ENCODE assay signal across 10 cellular contexts in the genomic region with DNA sequence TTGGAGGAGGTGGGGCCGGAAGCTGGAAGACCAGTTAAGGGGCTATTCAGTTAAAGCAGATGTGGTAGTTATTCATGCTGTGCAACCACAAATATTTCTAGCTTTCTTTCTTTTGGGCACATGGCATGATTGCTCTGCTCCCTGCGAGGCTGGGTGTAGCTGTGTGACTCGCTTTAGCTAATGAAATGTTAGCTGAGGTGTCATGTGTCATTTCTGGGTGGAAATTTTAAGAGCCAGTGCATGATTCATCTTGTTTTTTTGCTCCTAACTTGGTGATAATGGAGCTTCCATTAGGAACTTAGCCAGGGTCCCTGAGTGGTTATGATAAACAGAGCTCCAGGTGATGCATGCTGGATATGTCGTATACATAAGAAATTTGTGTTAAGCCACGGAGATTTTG.
DNase-seq lines count a peak whose midpoint lies in the region; ATAC-seq and TF ChIP-seq lines count a peak whose summit lies in the region.
"Had no signal": no experiment of that assay in that cellular context is flagged by ENCODE, and none has a peak within 500 bp of the region (broad histone marks: within the 10 kb centered on the region; RNA-seq: fewer than 3 reads in every experiment).

No MANE protein-coding gene starts in this region.

- H3K4me3 ChIP-seq in HCT116 (replicated peaks in 1 of 2; ENCODE audit: low read depth in 1 of 2, low read length in 2 of 2) (no peak overlapping the region), PC-9 (no peak overlapping the region), fibroblast of mammary gland (ENCODE audit: control insufficient read depth, low read depth, low read length) (no peak overlapping the region), uterus (no peak overlapping the region), tibial artery (no peak overlapping the region)

- H3K27me3 ChIP-seq in HCT116 (ENCODE audit: insufficient read depth, low read length) (no peaks in the 10 kb centered on the region), PC-9 (ENCODE audit: insufficient read depth, low read depth) (no peaks in the 10 kb centered on the region), uterus (no peaks in the 10 kb centered on the region), tibial artery (no peaks in the 10 kb centered on the region)

- RAD21 ChIA-PET in HCT116 (lab: Charles Lee; ENCODE audit: low non-redundant PET in 1 of 2, low total read pairs in 2 of 2, uncharacterized antibody in 2 of 2, unreplicated experiment in 2 of 2) = no interaction called here

- POLR2A ChIA-PET in HCT116 (lab: Charles Lee) = no interaction called here
- POLR2A ChIA-PET in PC-9 (lab: Charles Lee; ENCODE audit: unreplicated experiment) = interaction anchor here (0.5 kb wide), 1 partner anchor 382 kb away, joined by 5 read pairs; no protein-coding TSS in a partner anchor

- H3K36me3 ChIP-seq in HCT116 (ENCODE audit: control insufficient read depth in 1 of 2, insufficient read depth in 2 of 2, low read length in 2 of 2) = no peaks in the 10 kb centered on the region
- no peaks in the 10 kb centered on the region for H3K36me3 ChIP-seq in PC-9 (ENCODE audit: low read depth)
- no peaks in the 10 kb centered on the region for H3K36me3 ChIP-seq in uterus
- no peaks in the 10 kb centered on the region for H3K36me3 ChIP-seq in tibial artery

- TF ChIP-seq POLR2A in HCT116 (IDR thresholded peaks at IDR 0.05; ENCODE audit: borderline replicate concordance, extremely low read depth, insufficient read depth, insufficient read length) = no peak
- no peak for TF ChIP-seq POLR2A in uterus (IDR thresholded peaks at IDR 0.05)

- H2AFZ ChIP-seq in HCT116 (ENCODE audit: low read depth, low read length, poor library complexity, severe bottlenecking) (no peak overlapping the region), PC-9 (peak overlapping the region; percentile 61; the same call in 1 of the 2 replicates)

- no peaks in the 10 kb centered on the region for H3K9me3 Mint-ChIP-seq in T-helper 2 cell treated with Interferon-gamma antibody and Interleukin-4, amounts not matched to agents 5 μg/mL and 100 μg/mL, for 36 hours

- H3K4me1 ChIP-seq in HCT116 (ENCODE audit: control insufficient read depth in 1 of 2, insufficient read depth in 2 of 2, low read length in 2 of 2) (peaks cover 0 to 31% of the 10 kb centered on the region in 2 experiments; a peak in 2 of 4 replicates), PC-9 (replicated peaks; ENCODE audit: insufficient read depth) (peaks cover 11% of the 10 kb centered on the region), uterus (no peaks in the 10 kb centered on the region), tibial artery (no peaks in the 10 kb centered on the region)

- 0 out of 2 replicates have a peak, but pooled peaks have one; percentile 2 for TF ChIP-seq RAD21 in HCT116 (IDR thresholded peaks at IDR 0.05; ENCODE audit: low read depth)

- no peaks in the 10 kb centered on the region for H3K9me3 ChIP-seq in HCT116 (ENCODE audit: control insufficient read depth in 1 of 2, insufficient read depth in 1 of 2, low read depth in 1 of 2, low read length in 2 of 2)
- no peaks in the 10 kb centered on the region for H3K9me3 ChIP-seq in PC-9 (ENCODE audit: insufficient read depth, low read depth)
- H3K9me3 ChIP-seq in uterus = no peaks in the 10 kb centered on the region
- no peaks in the 10 kb centered on the region for H3K9me3 ChIP-seq in tibial artery

- no peaks in the 10 kb centered on the region for H3K36me3 Mint-ChIP-seq in T-helper 2 cell treated with Interferon-gamma antibody and Interleukin-4, amounts not matched to agents 5 μg/mL and 100 μg/mL, for 36 hours (ENCODE audit: low read depth)

- no peaks in the 10 kb centered on the region for H3K4me1 Mint-ChIP-seq in T-helper 2 cell treated with Interferon-gamma antibody and Interleukin-4, amounts not matched to agents 5 μg/mL and 100 μg/mL, for 36 hours (ENCODE audit: low read depth)

- H3K27me3 Mint-ChIP-seq in T-helper 2 cell treated with Interferon-gamma antibody and Interleukin-4, amounts not matched to agents 5 μg/mL and 100 μg/mL, for 36 hours (ENCODE audit: low read depth) = no peaks in the 10 kb centered on the region

- DNase-seq in AG08395 (ENCODE audit: low spot score) (peak; percentile 85), HCT116 (ENCODE audit: low read depth, low spot score) (peak; percentile 26), PC-9 (peak; percentile 38 to 58), fibroblast of mammary gland (ENCODE audit: low read depth) (peak; percentile 83), DMS79 treated with DMSO at 0.1 percent for 48 hours (lab: John Stamatoyannopoulos, UW) (no peak), uterus (no peak), tibial artery (no peak)
- DNase-seq in T-helper 2 cell treated with Interferon-gamma antibody and Interleukin-4, amounts not matched to agents 5 μg/mL and 100 μg/mL, for 36 hours (ENCODE audit: low spot score) = no peak
- DNase-seq: NCI-H446 had no signal

- TF ChIP-seq CTCF in HCT116 (IDR thresholded peaks at IDR 0.05 in 2 of 3, conservative IDR thresholded peaks at IDR 0.05 in 1 of 3; ENCODE audit: borderline replicate concordance in 1 of 3, insufficient read depth in 1 of 3, low read depth in 2 of 3, low read length in 2 of 3) (no peak), PC-9 (conservative IDR thresholded peaks at IDR 0.05) (no peak), fibroblast of mammary gland (conservative IDR thresholded peaks at IDR 0.05; ENCODE audit: control insufficient read depth, insufficient read depth, low read depth, low read length) (no peak), uterus (IDR thresholded peaks at IDR 0.05) (no peak), tibial artery (IDR thresholded peaks at IDR 0.05) (no peak)

- H3K4me3 Mint-ChIP-seq in T-helper 2 cell treated with Interferon-gamma antibody and Interleukin-4, amounts not matched to agents 5 μg/mL and 100 μg/mL, for 36 hours = no peak overlapping the region

- H3F3A ChIP-seq in PC-9 (ENCODE audit: insufficient read depth, low read depth) = peaks cover 10% of the 10 kb centered on the region; the same call in 1 of the 2 replicates

- peak; percentile 77 for ATAC-seq in HCT116

- H3K9me2 ChIP-seq in HCT116 (ENCODE audit: insufficient read depth) = no peaks in the 10 kb centered on the region
- no peaks in the 10 kb centered on the region for H3K9me2 ChIP-seq in PC-9 (ENCODE audit: insufficient read depth)

- H3K79me2 ChIP-seq in HCT116 (ENCODE audit: insufficient read depth, low read length) = no peaks in the 10 kb centered on the region
- H3K79me2 ChIP-seq in PC-9 (ENCODE audit: low read depth) = no peaks in the 10 kb centered on the region

- H3K4me2 ChIP-seq in HCT116 (ENCODE audit: low read length) = peak overlapping the region; percentile 33
- no peak overlapping the region for H3K4me2 ChIP-seq in PC-9

- intact Hi-C loops in HCT116 (cut with micrococcal nuclease) (no loop called here), PC-9 (cut with micrococcal nuclease; ENCODE audit: unreplicated experiment) (no loop called here), uterus (cut with DNase I; ENCODE audit: low total_unique reads) (no loop called here), tibial artery (cut with DNase I; ENCODE audit: low total_unique reads) (no loop called here)

- no peak overlapping the region for H3K27ac Mint-ChIP-seq in T-helper 2 cell treated with Interferon-gamma antibody and Interleukin-4, amounts not matched to agents 5 μg/mL and 100 μg/mL, for 36 hours

- CTCF ChIA-PET in HCT116 (lab: Charles Lee) = no interaction called here
- CTCF ChIA-PET in PC-9 (lab: Charles Lee) = no interaction called here

- no peaks in the 10 kb centered on the region for H4K20me1 ChIP-seq in HCT116 (ENCODE audit: insufficient read depth)
- H4K20me1 ChIP-seq in PC-9 (ENCODE audit: insufficient read depth) = no peaks in the 10 kb centered on the region; the same call in 1 of the 2 replicates

- no peak overlapping the region for H3K9ac ChIP-seq in HCT116 (ENCODE audit: low read length)

- no peak overlapping the region for H3K27ac ChIP-seq in HCT116 (ENCODE audit: low read depth, low read length)
- no peak overlapping the region for H3K27ac ChIP-seq in PC-9
- H3K27ac ChIP-seq in uterus = no peak overlapping the region
- H3K27ac ChIP-seq in tibial artery = no peak overlapping the region
- H3K27ac ChIP-seq: HL-60 had no signal

- BruUV-seq in HCT116 (replicated peaks; lab: Mats Ljungman, UMichigan) = no TSS peak
- no TSS peak for BruUV-seq in PC-9 (replicated peaks; lab: Mats Ljungman, UMichigan)

TF ChIP-seq in HCT116, 20 proteins besides CTCF, POLR2A, EP300 and RAD21:
- TF ChIP-seq, protein P1, sequence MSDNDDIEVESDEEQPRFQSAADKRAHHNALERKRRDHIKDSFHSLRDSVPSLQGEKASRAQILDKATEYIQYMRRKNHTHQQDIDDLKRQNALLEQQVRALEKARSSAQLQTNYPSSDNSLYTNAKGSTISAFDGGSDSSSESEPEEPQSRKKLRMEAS (IDR thresholded peaks at IDR 0.05) = peak; percentile 84
- no peak for TF ChIP-seq ZFX (IDR thresholded peaks at IDR 0.05)
- TF ChIP-seq SIN3A (IDR thresholded peaks at IDR 0.05; ENCODE audit: low read depth) = no peak
- TF ChIP-seq, protein P2, sequence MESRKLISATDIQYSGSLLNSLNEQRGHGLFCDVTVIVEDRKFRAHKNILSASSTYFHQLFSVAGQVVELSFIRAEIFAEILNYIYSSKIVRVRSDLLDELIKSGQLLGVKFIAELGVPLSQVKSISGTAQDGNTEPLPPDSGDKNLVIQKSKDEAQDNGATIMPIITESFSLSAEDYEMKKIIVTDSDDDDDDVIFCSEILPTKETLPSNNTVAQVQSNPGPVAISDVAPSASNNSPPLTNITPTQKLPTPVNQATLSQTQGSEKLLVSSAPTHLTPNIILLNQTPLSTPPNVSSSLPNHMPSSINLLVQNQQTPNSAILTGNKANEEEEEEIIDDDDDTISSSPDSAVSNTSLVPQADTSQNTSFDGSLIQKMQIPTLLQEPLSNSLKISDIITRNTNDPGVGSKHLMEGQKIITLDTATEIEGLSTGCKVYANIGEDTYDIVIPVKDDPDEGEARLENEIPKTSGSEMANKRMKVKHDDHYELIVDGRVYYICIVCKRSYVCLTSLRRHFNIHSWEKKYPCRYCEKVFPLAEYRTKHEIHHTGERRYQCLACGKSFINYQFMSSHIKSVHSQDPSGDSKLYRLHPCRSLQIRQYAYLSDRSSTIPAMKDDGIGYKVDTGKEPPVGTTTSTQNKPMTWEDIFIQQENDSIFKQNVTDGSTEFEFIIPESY (IDR thresholded peaks at IDR 0.05; ENCODE audit: extremely low read depth, insufficient replicate concordance, low read length) = no peak
- TF ChIP-seq SP1 (IDR thresholded peaks at IDR 0.05; ENCODE audit: low read depth) = peak; percentile 41
- peak; percentile 43 for TF ChIP-seq FOSL1 (IDR thresholded peaks at IDR 0.05; ENCODE audit: low read depth)
- no peak for TF ChIP-seq EZH2phosphoT487 (IDR thresholded peaks at IDR 0.05; ENCODE audit: borderline replicate concordance)
- no peak for TF ChIP-seq TCF7L2 (IDR thresholded peaks at IDR 0.05; ENCODE audit: borderline replicate concordance, extremely low read depth, insufficient read depth, insufficient read length)
- TF ChIP-seq CBX3 (IDR thresholded peaks at IDR 0.05; ENCODE audit: low read depth) = peak; percentile 64; the same call in 1 of the 2 replicates
- TF ChIP-seq JUND (IDR thresholded peaks at IDR 0.05) = peak; percentile 45; the same call in 1 of the 2 replicates

Comparison
In these comparisons a context has a peak if more than half of its experiments do, and no peak if none do; other contexts are left out.
1. DNase-seq: peak in AG08395 (single experiment), HCT116 (single experiment), PC-9 (2 of 2) and fibroblast of mammary gland (single experiment); none in DMS79 treated with DMSO at 0.1 percent for 48 hours (single experiment), uterus (0 of 2), T-helper 2 cell treated with Interferon-gamma antibody and Interleukin-4, amounts not matched to agents 5 μg/mL and 100 μg/mL, for 36 hours (single experiment) and tibial artery (0 of 2).